Comparison of ENCODE assay signal across 10 cellular contexts in genomic region chr4:108181704-108182103, GRCh38. TPM values are rescaled to one million over a fixed set of nuclear protein-coding genes. Genes with fewer than 3 reads are reported as not detected.
DNase-seq lines count a peak whose midpoint lies in the region; ATAC-seq and TF ChIP-seq lines count a peak whose summit lies in the region.
"Had no signal": no experiment of that assay in that cellular context is flagged by ENCODE, and none has a peak within 500 bp of the region (broad histone marks: within the 10 kb centered on the region; RNA-seq: fewer than 3 reads in every experiment).

No MANE protein-coding gene starts in this region.

- H3K27me3 ChIP-seq in BE2C = no peaks in the 10 kb centered on the region; the same call in 1 of the 2 replicates

- POLR2A ChIA-PET in WTC11 (lab: Charles Lee) = interaction anchor here (0.6 kb wide), 1 partner anchor 74 kb away, joined by 3 read pairs; no protein-coding TSS in a partner anchor

- no peaks in the 10 kb centered on the region for H3K36me3 ChIP-seq in BE2C

- peaks cover 47% of the 10 kb centered on the region for H3K27me3 Mint-ChIP-seq in WTC11 (ENCODE audit: low read depth)

- no peak overlapping the region for H3K4me3 ChIP-seq in BE2C (ENCODE audit: low read depth, low read length)
- H3K4me3 ChIP-seq: smooth muscle cell had no signal

- H3K36me3 Mint-ChIP-seq in WTC11 = no peaks in the 10 kb centered on the region

- no peaks in the 10 kb centered on the region for H3K9me3 ChIP-seq in BE2C

- H3K4me1 Mint-ChIP-seq in WTC11 = peaks cover 1% of the 10 kb centered on the region; the same call in 1 of the 2 replicates

- H3K27ac Mint-ChIP-seq in WTC11 = no peak overlapping the region

- H3K9me3 Mint-ChIP-seq in WTC11 = no peaks in the 10 kb centered on the region

- CTCF ChIA-PET in WTC11 (lab: Charles Lee) = interaction anchor here (1.0 to 1.4 kb wide), 2 partner anchors 13 to 152 kb away, joined by 3 read pairs; no protein-coding TSS in a partner anchor

- ATAC-seq in GM18519 (IDR thresholded peaks at IDR 0.05; ENCODE audit: low FRiP score, unreplicated experiment) = peak; percentile 61
- ATAC-seq in HG03135 (IDR thresholded peaks at IDR 0.05; ENCODE audit: unreplicated experiment) = peak; percentile 78
- peak; percentile 48; the same call in 1 of the 2 replicates for ATAC-seq in WTC11
- ATAC-seq in HG03469 (IDR thresholded peaks at IDR 0.05; ENCODE audit: unreplicated experiment) = no peak

- intact Hi-C loops in cardiac septum (cut with DNase I) = no loop called here

- DNase-seq in BE2C (no peak), WTC11 (ENCODE audit: low spot score) (no peak), GF-D8 (lab: John Stamatoyannopoulos, UW) (no peak), NCI-H146 (lab: John Stamatoyannopoulos, UW) (no peak), cardiac septum (ENCODE audit: low spot score) (no peak)
- DNase-seq: NCI-H1105 had no signal

- peaks cover 3% of the 10 kb centered on the region; the same call in 1 of the 2 replicates for H3K4me1 ChIP-seq in BE2C

- TF ChIP-seq CTCF in BE2C (IDR thresholded peaks at IDR 0.05; ENCODE audit: low read depth, low read length) = peak; percentile 30
- no peak for TF ChIP-seq CTCF in WTC11 (IDR thresholded peaks at IDR 0.05)

- no peak overlapping the region for H3K4me3 Mint-ChIP-seq in WTC11

TF ChIP-seq in WTC11, 78 proteins besides CTCF, POLR2A, EP300 and RAD21 (continues in another document):
- TF ChIP-seq ARID4B (CRISPR knock-in tag; IDR thresholded peaks at IDR 0.05; ENCODE audit: borderline replicate concordance) = no peak
- TF ChIP-seq E2F4 (CRISPR knock-in tag; IDR thresholded peaks at IDR 0.05; ENCODE audit: borderline replicate concordance, low read depth) = no peak
- no peak for TF ChIP-seq ATF2 (CRISPR knock-in tag; IDR thresholded peaks at IDR 0.05; ENCODE audit: borderline replicate concordance, low read depth)
- TF ChIP-seq E2F1 (CRISPR knock-in tag; IDR thresholded peaks at IDR 0.05) = no peak
- no peak for TF ChIP-seq ZNF416 (CRISPR knock-in tag; IDR thresholded peaks at IDR 0.05)
- no peak for TF ChIP-seq AFF4 (CRISPR knock-in tag; IDR thresholded peaks at IDR 0.05; ENCODE audit: borderline replicate concordance)
- no peak for TF ChIP-seq ELF4 (CRISPR knock-in tag; IDR thresholded peaks at IDR 0.05; ENCODE audit: low read depth)
- TF ChIP-seq MXD4 (CRISPR knock-in tag; IDR thresholded peaks at IDR 0.05; ENCODE audit: borderline replicate concordance) = no peak
- TF ChIP-seq TP53 (CRISPR knock-in tag; IDR thresholded peaks at IDR 0.05) = no peak
- TF ChIP-seq SOX15 (CRISPR knock-in tag; IDR thresholded peaks at IDR 0.05) = no peak
- no peak for TF ChIP-seq FOXP4 (CRISPR knock-in tag; IDR thresholded peaks at IDR 0.05)

RNA-seq across cellular contexts. Expression of gene LEF1, which starts 13.0 kb away (rescaled TPM):
- polyA plus RNA-seq in BE2C (2012; ENCODE audit: insufficient read depth, insufficient read length, low read depth) = not detected
- total RNA-seq in WTC11 (2021) = 1.2 to 1.6 TPM (median 1.3 TPM) in 3 replicates
- total RNA-seq in cardiac septum = 4.5 TPM
